Comparison of ENCODE assay signal across 1 cellular context in genomic region chr1:235504494-235505222, GRCh38.
TF ChIP-seq lines count a peak whose summit lies in the region.

No MANE protein-coding gene starts in this region.

TF ChIP-seq in GM12878, 131 proteins besides CTCF, POLR2A, EP300 and RAD21 (continued from another document and continues in another):
- TF ChIP-seq TCF7 (IDR thresholded peaks at IDR 0.05; ENCODE audit: borderline replicate concordance) (no peak), MXI1 (IDR thresholded peaks at IDR 0.05; ENCODE audit: low read depth, low read length) (peak; percentile 56), MYB (IDR thresholded peaks at IDR 0.05; ENCODE audit: borderline replicate concordance, low read depth, low read length) (no peak), JUND (IDR thresholded peaks at IDR 0.05; ENCODE audit: low read depth, low read length) (no peak; the same call in 1 of the 2 replicates), ZBTB11 (CRISPR knock-in tag; IDR thresholded peaks at IDR 0.05) (no peak), IRF5 (IDR thresholded peaks at IDR 0.05; ENCODE audit: borderline replicate concordance) (no peak), SPI1 (IDR thresholded peaks at IDR 0.05; ENCODE audit: borderline replicate concordance, insufficient read depth, low read depth, low read length) (peak; percentile 29; the same call in 1 of the 2 replicates), CBFB (IDR thresholded peaks at IDR 0.05; ENCODE audit: low read depth) (peak; percentile 91), IKZF2 (IDR thresholded peaks at IDR 0.05) (peak; percentile 84 to 91), STAT1 (conservative IDR thresholded peaks at IDR 0.05) (no peak), ZNF274 (IDR thresholded peaks at IDR 0.05; ENCODE audit: insufficient read depth, insufficient read length) (no peak), RB1 (IDR thresholded peaks at IDR 0.05; ENCODE audit: borderline replicate concordance) (no peak), SMAD1 (IDR thresholded peaks at IDR 0.05; ENCODE audit: low read depth, partially characterized antibody) (no peak), SREBF1 (IDR thresholded peaks at IDR 0.05; ENCODE audit: low read length) (peak; percentile 67; the same call in 1 of the 2 replicates), ZSCAN29 (IDR thresholded peaks at IDR 0.05) (peak; percentile 23; the same call in 1 of the 2 replicates), BMI1 (IDR thresholded peaks at IDR 0.05; ENCODE audit: borderline replicate concordance) (no peak), NRF1 (conservative IDR thresholded peaks at IDR 0.05; ENCODE audit: low read depth, low read length) (peak; percentile 86), PML (IDR thresholded peaks at IDR 0.05; ENCODE audit: low read length) (peak; percentile 71; the same call in 1 of the 2 replicates), HCFC1 (IDR thresholded peaks at IDR 0.05; ENCODE audit: low read length) (peak; percentile 94), SUZ12 (IDR thresholded peaks at IDR 0.05; ENCODE audit: unreplicated experiment) (no peak), SMARCA5 (IDR thresholded peaks at IDR 0.05) (peak; percentile 32), SUPT20H (IDR thresholded peaks at IDR 0.05; ENCODE audit: borderline replicate concordance, control insufficient read depth, low read depth, low read length) (no peak), BCL11A (IDR thresholded peaks at IDR 0.05; ENCODE audit: low read depth, low read length) (peak; percentile 22; the same call in 1 of the 2 replicates), CBX5 (IDR thresholded peaks at IDR 0.05; ENCODE audit: low read depth) (0 out of 2 replicates have a peak, but pooled peaks have one; percentile 72), ASH2L (IDR thresholded peaks at IDR 0.05; ENCODE audit: borderline replicate concordance, low read depth) (no peak), GABPA (IDR thresholded peaks at IDR 0.05; ENCODE audit: low read depth) (peak; percentile 38; the same call in 1 of the 2 replicates), ZNF207 (IDR thresholded peaks at IDR 0.05; ENCODE audit: borderline replicate concordance) (peak; percentile 44; the same call in 1 of the 2 replicates), RAD51 (IDR thresholded peaks at IDR 0.05) (no peak), SIX5 (IDR thresholded peaks at IDR 0.05; ENCODE audit: low read depth, low read length, severe bottlenecking) (peak; percentile 91), CHD1 (IDR thresholded peaks at IDR 0.05; ENCODE audit: low read depth, low read length) (no peak), KLF5 (IDR thresholded peaks at IDR 0.05; ENCODE audit: partially characterized antibody) (peak; percentile 66), MEF2B (IDR thresholded peaks at IDR 0.05; ENCODE audit: partially characterized antibody, poor library complexity, severe bottlenecking) (peak; percentile 80), PAX8 (IDR thresholded peaks at IDR 0.05) (no peak), LARP7 (IDR thresholded peaks at IDR 0.05) (0 out of 2 replicates have a peak, but pooled peaks have one; percentile 23)
- TF ChIP-seq, protein P1, sequence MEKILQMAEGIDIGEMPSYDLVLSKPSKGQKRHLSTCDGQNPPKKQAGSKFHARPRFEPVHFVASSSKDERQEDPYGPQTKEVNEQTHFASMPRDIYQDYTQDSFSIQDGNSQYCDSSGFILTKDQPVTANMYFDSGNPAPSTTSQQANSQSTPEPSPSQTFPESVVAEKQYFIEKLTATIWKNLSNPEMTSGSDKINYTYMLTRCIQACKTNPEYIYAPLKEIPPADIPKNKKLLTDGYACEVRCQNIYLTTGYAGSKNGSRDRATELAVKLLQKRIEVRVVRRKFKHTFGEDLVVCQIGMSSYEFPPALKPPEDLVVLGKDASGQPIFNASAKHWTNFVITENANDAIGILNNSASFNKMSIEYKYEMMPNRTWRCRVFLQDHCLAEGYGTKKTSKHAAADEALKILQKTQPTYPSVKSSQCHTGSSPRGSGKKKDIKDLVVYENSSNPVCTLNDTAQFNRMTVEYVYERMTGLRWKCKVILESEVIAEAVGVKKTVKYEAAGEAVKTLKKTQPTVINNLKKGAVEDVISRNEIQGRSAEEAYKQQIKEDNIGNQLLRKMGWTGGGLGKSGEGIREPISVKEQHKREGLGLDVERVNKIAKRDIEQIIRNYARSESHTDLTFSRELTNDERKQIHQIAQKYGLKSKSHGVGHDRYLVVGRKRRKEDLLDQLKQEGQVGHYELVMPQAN (conservative IDR thresholded peaks at IDR 0.05): peak; percentile 59
- TF ChIP-seq, protein P2, sequence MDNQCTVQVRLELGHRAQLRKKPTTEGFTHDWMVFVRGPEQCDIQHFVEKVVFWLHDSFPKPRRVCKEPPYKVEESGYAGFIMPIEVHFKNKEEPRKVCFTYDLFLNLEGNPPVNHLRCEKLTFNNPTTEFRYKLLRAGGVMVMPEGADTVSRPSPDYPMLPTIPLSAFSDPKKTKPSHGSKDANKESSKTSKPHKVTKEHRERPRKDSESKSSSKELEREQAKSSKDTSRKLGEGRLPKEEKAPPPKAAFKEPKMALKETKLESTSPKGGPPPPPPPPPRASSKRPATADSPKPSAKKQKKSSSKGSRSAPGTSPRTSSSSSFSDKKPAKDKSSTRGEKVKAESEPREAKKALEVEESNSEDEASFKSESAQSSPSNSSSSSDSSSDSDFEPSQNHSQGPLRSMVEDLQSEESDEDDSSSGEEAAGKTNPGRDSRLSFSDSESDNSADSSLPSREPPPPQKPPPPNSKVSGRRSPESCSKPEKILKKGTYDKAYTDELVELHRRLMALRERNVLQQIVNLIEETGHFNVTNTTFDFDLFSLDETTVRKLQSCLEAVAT (IDR thresholded peaks at IDR 0.05): peak; percentile 74; the same call in 1 of the 2 replicates
- TF ChIP-seq, protein P3, sequence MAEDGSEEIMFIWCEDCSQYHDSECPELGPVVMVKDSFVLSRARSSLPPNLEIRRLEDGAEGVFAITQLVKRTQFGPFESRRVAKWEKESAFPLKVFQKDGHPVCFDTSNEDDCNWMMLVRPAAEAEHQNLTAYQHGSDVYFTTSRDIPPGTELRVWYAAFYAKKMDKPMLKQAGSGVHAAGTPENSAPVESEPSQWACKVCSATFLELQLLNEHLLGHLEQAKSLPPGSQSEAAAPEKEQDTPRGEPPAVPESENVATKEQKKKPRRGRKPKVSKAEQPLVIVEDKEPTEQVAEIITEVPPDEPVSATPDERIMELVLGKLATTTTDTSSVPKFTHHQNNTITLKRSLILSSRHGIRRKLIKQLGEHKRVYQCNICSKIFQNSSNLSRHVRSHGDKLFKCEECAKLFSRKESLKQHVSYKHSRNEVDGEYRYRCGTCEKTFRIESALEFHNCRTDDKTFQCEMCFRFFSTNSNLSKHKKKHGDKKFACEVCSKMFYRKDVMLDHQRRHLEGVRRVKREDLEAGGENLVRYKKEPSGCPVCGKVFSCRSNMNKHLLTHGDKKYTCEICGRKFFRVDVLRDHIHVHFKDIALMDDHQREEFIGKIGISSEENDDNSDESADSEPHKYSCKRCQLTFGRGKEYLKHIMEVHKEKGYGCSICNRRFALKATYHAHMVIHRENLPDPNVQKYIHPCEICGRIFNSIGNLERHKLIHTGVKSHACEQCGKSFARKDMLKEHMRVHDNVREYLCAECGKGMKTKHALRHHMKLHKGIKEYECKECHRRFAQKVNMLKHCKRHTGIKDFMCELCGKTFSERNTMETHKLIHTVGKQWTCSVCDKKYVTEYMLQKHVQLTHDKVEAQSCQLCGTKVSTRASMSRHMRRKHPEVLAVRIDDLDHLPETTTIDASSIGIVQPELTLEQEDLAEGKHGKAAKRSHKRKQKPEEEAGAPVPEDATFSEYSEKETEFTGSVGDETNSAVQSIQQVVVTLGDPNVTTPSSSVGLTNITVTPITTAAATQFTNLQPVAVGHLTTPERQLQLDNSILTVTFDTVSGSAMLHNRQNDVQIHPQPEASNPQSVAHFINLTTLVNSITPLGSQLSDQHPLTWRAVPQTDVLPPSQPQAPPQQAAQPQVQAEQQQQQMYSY (CRISPR knock-in tag; IDR thresholded peaks at IDR 0.05): no peak
- TF ChIP-seq, protein P4, sequence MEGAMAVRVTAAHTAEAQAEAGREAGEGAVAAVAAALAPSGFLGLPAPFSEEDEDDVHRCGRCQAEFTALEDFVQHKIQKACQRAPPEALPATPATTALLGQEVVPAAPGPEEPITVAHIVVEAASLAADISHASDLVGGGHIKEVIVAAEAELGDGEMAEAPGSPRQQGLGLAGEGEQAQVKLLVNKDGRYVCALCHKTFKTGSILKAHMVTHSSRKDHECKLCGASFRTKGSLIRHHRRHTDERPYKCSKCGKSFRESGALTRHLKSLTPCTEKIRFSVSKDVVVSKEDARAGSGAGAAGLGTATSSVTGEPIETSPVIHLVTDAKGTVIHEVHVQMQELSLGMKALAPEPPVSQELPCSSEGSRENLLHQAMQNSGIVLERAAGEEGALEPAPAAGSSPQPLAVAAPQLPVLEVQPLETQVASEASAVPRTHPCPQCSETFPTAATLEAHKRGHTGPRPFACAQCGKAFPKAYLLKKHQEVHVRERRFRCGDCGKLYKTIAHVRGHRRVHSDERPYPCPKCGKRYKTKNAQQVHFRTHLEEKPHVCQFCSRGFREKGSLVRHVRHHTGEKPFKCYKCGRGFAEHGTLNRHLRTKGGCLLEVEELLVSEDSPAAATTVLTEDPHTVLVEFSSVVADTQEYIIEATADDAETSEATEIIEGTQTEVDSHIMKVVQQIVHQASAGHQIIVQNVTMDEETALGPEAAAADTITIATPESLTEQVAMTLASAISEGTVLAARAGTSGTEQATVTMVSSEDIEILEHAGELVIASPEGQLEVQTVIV (IDR thresholded peaks at IDR 0.05; ENCODE audit: borderline replicate concordance, partially characterized antibody): no peak
- TF ChIP-seq, protein P5, sequence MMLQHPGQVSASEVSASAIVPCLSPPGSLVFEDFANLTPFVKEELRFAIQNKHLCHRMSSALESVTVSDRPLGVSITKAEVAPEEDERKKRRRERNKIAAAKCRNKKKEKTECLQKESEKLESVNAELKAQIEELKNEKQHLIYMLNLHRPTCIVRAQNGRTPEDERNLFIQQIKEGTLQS (IDR thresholded peaks at IDR 0.05; ENCODE audit: borderline replicate concordance, extremely low read depth, low read depth, low read length): peak; percentile 66; the same call in 1 of the 2 replicates
- TF ChIP-seq, protein P6, sequence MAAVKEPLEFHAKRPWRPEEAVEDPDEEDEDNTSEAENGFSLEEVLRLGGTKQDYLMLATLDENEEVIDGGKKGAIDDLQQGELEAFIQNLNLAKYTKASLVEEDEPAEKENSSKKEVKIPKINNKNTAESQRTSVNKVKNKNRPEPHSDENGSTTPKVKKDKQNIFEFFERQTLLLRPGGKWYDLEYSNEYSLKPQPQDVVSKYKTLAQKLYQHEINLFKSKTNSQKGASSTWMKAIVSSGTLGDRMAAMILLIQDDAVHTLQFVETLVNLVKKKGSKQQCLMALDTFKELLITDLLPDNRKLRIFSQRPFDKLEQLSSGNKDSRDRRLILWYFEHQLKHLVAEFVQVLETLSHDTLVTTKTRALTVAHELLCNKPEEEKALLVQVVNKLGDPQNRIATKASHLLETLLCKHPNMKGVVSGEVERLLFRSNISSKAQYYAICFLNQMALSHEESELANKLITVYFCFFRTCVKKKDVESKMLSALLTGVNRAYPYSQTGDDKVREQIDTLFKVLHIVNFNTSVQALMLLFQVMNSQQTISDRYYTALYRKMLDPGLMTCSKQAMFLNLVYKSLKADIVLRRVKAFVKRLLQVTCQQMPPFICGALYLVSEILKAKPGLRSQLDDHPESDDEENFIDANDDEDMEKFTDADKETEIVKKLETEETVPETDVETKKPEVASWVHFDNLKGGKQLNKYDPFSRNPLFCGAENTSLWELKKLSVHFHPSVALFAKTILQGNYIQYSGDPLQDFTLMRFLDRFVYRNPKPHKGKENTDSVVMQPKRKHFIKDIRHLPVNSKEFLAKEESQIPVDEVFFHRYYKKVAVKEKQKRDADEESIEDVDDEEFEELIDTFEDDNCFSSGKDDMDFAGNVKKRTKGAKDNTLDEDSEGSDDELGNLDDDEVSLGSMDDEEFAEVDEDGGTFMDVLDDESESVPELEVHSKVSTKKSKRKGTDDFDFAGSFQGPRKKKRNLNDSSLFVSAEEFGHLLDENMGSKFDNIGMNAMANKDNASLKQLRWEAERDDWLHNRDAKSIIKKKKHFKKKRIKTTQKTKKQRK (IDR thresholded peaks at IDR 0.05; ENCODE audit: low read depth, low read length): no peak
- TF ChIP-seq, protein P7, sequence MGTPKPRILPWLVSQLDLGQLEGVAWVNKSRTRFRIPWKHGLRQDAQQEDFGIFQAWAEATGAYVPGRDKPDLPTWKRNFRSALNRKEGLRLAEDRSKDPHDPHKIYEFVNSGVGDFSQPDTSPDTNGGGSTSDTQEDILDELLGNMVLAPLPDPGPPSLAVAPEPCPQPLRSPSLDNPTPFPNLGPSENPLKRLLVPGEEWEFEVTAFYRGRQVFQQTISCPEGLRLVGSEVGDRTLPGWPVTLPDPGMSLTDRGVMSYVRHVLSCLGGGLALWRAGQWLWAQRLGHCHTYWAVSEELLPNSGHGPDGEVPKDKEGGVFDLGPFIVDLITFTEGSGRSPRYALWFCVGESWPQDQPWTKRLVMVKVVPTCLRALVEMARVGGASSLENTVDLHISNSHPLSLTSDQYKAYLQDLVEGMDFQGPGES (IDR thresholded peaks at IDR 0.05): no peak
